ENCODE assay signal across 1 cellular context in genomic region chr10:931326-932318, GRCh38.
TF ChIP-seq lines count a peak whose summit lies in the region.

Gene LARP4B (minus strand): TSS chr10:931705. CDS start chr10:885721, 45,984 bp downstream.

TF ChIP-seq in GM12878, 131 proteins besides CTCF, POLR2A, EP300 and RAD21 (continued from another document and continues in another):
- TF ChIP-seq ZBTB40 (IDR thresholded peaks at IDR 0.05; ENCODE audit: borderline replicate concordance) = peak; percentile 75
- TF ChIP-seq BCL11A (IDR thresholded peaks at IDR 0.05; ENCODE audit: low read depth, low read length) = no peak
- TF ChIP-seq ETV6 (conservative IDR thresholded peaks at IDR 0.05 in 1 of 2, IDR thresholded peaks at IDR 0.05 in 1 of 2; ENCODE audit: borderline replicate concordance in 1 of 2, low read depth in 1 of 2) = no peak
- TF ChIP-seq EZH2 (IDR thresholded peaks at IDR 0.05; ENCODE audit: borderline replicate concordance, control insufficient read depth, low read depth, low read length) = no peak
- no peak for TF ChIP-seq JUNB (IDR thresholded peaks at IDR 0.05)
- TF ChIP-seq SPI1 (IDR thresholded peaks at IDR 0.05; ENCODE audit: borderline replicate concordance, insufficient read depth, low read depth, low read length) = peak; percentile 39; the same call in 1 of the 2 replicates
- TF ChIP-seq USF1 (IDR thresholded peaks at IDR 0.05; ENCODE audit: borderline replicate concordance, extremely low read length, insufficient read depth, low read depth, low read length) = no peak
- TF ChIP-seq USF2 (IDR thresholded peaks at IDR 0.05; ENCODE audit: borderline replicate concordance, low read depth, low read length) = no peak
- peak; percentile 85 for TF ChIP-seq TAF1 (IDR thresholded peaks at IDR 0.05; ENCODE audit: borderline replicate concordance, low read depth, low read length)
- no peak for TF ChIP-seq MTA3 (IDR thresholded peaks at IDR 0.05; ENCODE audit: borderline replicate concordance, low read length)
- TF ChIP-seq CREM (IDR thresholded peaks at IDR 0.05; ENCODE audit: low read depth) = no peak; the same call in 1 of the 2 replicates
- no peak for TF ChIP-seq CHD1 (IDR thresholded peaks at IDR 0.05; ENCODE audit: low read depth, low read length)
- no peak for TF ChIP-seq EED (IDR thresholded peaks at IDR 0.05; ENCODE audit: low read depth)
- TF ChIP-seq HDAC6 (IDR thresholded peaks at IDR 0.05; ENCODE audit: unreplicated experiment) = no peak
- 0 out of 2 replicates have a peak, but pooled peaks have one; percentile 7 for TF ChIP-seq PAX5 (IDR thresholded peaks at IDR 0.05; ENCODE audit: borderline replicate concordance, low read depth, low read length)
- TF ChIP-seq RCOR1 (conservative IDR thresholded peaks at IDR 0.05; ENCODE audit: low read depth, low read length) = no peak
- TF ChIP-seq YY1 (IDR thresholded peaks at IDR 0.05; ENCODE audit: low read depth, low read length) = peak; percentile 79; the same call in 1 of the 2 replicates
- no peak for TF ChIP-seq SMC3 (IDR thresholded peaks at IDR 0.05; ENCODE audit: borderline replicate concordance, low read length)
- no peak for TF ChIP-seq ATF3 (IDR thresholded peaks at IDR 0.05; ENCODE audit: borderline replicate concordance, extremely low read depth, low read depth, low read length)
- no peak for TF ChIP-seq SIN3A (IDR thresholded peaks at IDR 0.05; ENCODE audit: low read depth, low read length)
- TF ChIP-seq POLR2AphosphoS2 (IDR thresholded peaks at IDR 0.05; ENCODE audit: low read depth, low read length) = 0 out of 2 replicates have a peak, but pooled peaks have one; percentile 23
- peak; percentile 51; the same call in 1 of the 2 replicates for TF ChIP-seq E2F4 (IDR thresholded peaks at IDR 0.05; ENCODE audit: low read depth, low read length)
- no peak for TF ChIP-seq ZNF274 (IDR thresholded peaks at IDR 0.05; ENCODE audit: insufficient read depth, insufficient read length)
- peak; percentile 75; the same call in 1 of the 2 replicates for TF ChIP-seq ASH2L (IDR thresholded peaks at IDR 0.05; ENCODE audit: borderline replicate concordance, low read depth)
- peak in 1 of 2 experiments; percentile 73; a peak in 2 of 3 replicates for TF ChIP-seq EGR1 (IDR thresholded peaks at IDR 0.05; ENCODE audit: borderline replicate concordance in 1 of 2, low read depth in 2 of 2, low read length in 2 of 2)
- TF ChIP-seq ATF2 (IDR thresholded peaks at IDR 0.05; ENCODE audit: low read length) = no peak
- TF ChIP-seq ZNF207 (IDR thresholded peaks at IDR 0.05; ENCODE audit: borderline replicate concordance) = no peak
- peak; percentile 68 for TF ChIP-seq LARP7 (IDR thresholded peaks at IDR 0.05)
- no peak; the same call in 1 of the 2 replicates for TF ChIP-seq JUND (IDR thresholded peaks at IDR 0.05; ENCODE audit: low read depth, low read length)
- TF ChIP-seq MYB (IDR thresholded peaks at IDR 0.05; ENCODE audit: borderline replicate concordance, low read depth, low read length) = no peak
- TF ChIP-seq NRF1 (conservative IDR thresholded peaks at IDR 0.05; ENCODE audit: low read depth, low read length) = peak; percentile 23; the same call in 1 of the 2 replicates
- TF ChIP-seq NR2C1 (IDR thresholded peaks at IDR 0.05) = peak; percentile 53
- no peak for TF ChIP-seq NBN (IDR thresholded peaks at IDR 0.05)
- TF ChIP-seq NKRF (conservative IDR thresholded peaks at IDR 0.05) = peak; percentile 55; the same call in 1 of the 2 replicates
- TF ChIP-seq ZNF687 (IDR thresholded peaks at IDR 0.05) = no peak
- TF ChIP-seq TCF3 (IDR thresholded peaks at IDR 0.05; ENCODE audit: borderline replicate concordance, insufficient read depth, low read depth, low read length) = no peak
- no peak for TF ChIP-seq ZNF592 (IDR thresholded peaks at IDR 0.05)
- 0 out of 2 replicates have a peak, but pooled peaks have one; percentile 15 for TF ChIP-seq MAX (IDR thresholded peaks at IDR 0.05; ENCODE audit: low read depth, low read length)
